ENCODE assay signal across 8 cellular contexts in genomic region chr4:172830295-172830764, GRCh38.
DNase-seq lines count a peak whose midpoint lies in the region; ATAC-seq, FAIRE-seq and TF ChIP-seq lines count a peak whose summit lies in the region.

No MANE protein-coding gene starts in this region.

- intact Hi-C loops in pancreas (cut with DNase I): no loop called here

- H3K9me3 ChIP-seq in pancreas: no peaks in the 10 kb centered on the region

- peak; percentile 15 for TF ChIP-seq CTCF in GM06990 (IDR thresholded peaks at IDR 0.05; ENCODE audit: insufficient read depth, low read length, poor library complexity, severe bottlenecking)
- TF ChIP-seq CTCF in choroid plexus epithelial cell (conservative IDR thresholded peaks at IDR 0.05; ENCODE audit: low read depth, low read length): peak; percentile 36
- peak in 3 of 4 donors; percentile 35 to 59 (median 43) for TF ChIP-seq CTCF in pancreas (IDR thresholded peaks at IDR 0.05)

- peak; percentile 60 for FAIRE-seq in pancreas (lab: Jason Lieb, UNC)

- H3K27me3 ChIP-seq in GM06990 (replicated peaks; ENCODE audit: control insufficient read depth, insufficient read depth, low read length): peaks cover 2% of the 10 kb centered on the region
- peaks cover 0 to 5% (median 0%) of the 10 kb centered on the region in 4 donors for H3K27me3 ChIP-seq in pancreas

- WGBS in pancreas, 2 donors: 3 to 5% methylated on average over 5 of the region's 5 CpGs

- H3K4me1 ChIP-seq in pancreas: no peaks in the 10 kb centered on the region

- H3K27ac ChIP-seq in pancreas (no peak overlapping the region), caudate nucleus (ENCODE audit: low read depth, low read length) (no peak overlapping the region)

- ATAC-seq in pancreas (peak in 1 of 4 donors; percentile 37), GM21360 (IDR thresholded peaks at IDR 0.05; ENCODE audit: unreplicated experiment) (no peak), GM21423 (IDR thresholded peaks at IDR 0.05; ENCODE audit: unreplicated experiment) (no peak)

- DNase-seq in GM06990 (ENCODE audit: extremely low read depth, insufficient read length) (no peak), NCI-H1092 treated with DMSO at 0.1 percent for 48 hours (lab: John Stamatoyannopoulos, UW) (peak; percentile 10), choroid plexus epithelial cell (ENCODE audit: low read depth) (peak; percentile 40), pancreas (no peak), caudate nucleus (lab: John Stamatoyannopoulos, UW) (no peak), NCI-H526 treated with DMSO at 0.1 percent for 48 hours (lab: John Stamatoyannopoulos, UW) (no peak)

- H3K4me3 ChIP-seq in GM06990 (replicated peaks; ENCODE audit: low read depth, low read length) (no peak overlapping the region), choroid plexus epithelial cell (ENCODE audit: low read depth, low read length) (no peak overlapping the region), pancreas (no peak overlapping the region)

- no peaks in the 10 kb centered on the region for H3K36me3 ChIP-seq in GM06990 (ENCODE audit: control insufficient read depth, insufficient read depth, low read length)
- no peaks in the 10 kb centered on the region for H3K36me3 ChIP-seq in pancreas

Comparison
In these comparisons a context has a peak if more than half of its experiments do, and no peak if none do; other contexts are left out.
1. DNase-seq: peak in NCI-H1092 treated with DMSO at 0.1 percent for 48 hours (single experiment) and choroid plexus epithelial cell (single experiment); none in GM06990 (single experiment), pancreas (0 of 6), caudate nucleus (0 of 61) and NCI-H526 treated with DMSO at 0.1 percent for 48 hours (single experiment).
2. Peak in every context shown above with its lines, with median percentiles within 50 percentile points of each other: CTCF ChIP-seq.